Comparison of ENCODE assay signal across 23 cellular contexts in the genomic region with DNA sequence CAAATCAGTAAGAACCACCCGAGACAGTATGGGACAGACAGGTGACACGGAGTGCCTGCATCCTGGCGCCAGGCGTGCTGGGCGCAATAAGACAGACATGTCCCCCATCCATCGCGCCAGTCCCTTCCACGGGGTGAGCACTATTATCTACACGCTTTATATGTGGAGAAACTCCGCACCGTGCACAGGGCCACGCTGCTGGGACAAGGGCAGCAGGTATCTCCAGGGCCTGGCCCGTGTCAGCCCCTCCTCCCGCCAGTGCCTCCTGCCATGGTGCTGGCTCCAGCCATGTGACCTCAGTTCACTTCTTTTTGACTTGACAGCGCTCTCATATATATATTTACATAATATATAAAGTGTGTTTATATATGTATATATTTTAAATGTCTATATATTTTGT. TPM values are rescaled to one million over a fixed set of nuclear protein-coding genes. Genes with fewer than 3 reads are reported as not detected.
DNase-seq lines count a peak whose midpoint lies in the region; ATAC-seq, FAIRE-seq and TF ChIP-seq lines count a peak whose summit lies in the region.
"Had no signal": no experiment of that assay in that cellular context is flagged by ENCODE, and none has a peak within 500 bp of the region (broad histone marks: within the 10 kb centered on the region; RNA-seq: fewer than 3 reads in every experiment).

No MANE protein-coding gene starts in this region.

- no peak for TF ChIP-seq RAD21 in HepG2 (CRISPR knock-in tag; IDR thresholded peaks at IDR 0.05)

- no peaks in the 10 kb centered on the region for H3K27me3 Mint-ChIP-seq in T-helper 17 cell
- no peaks in the 10 kb centered on the region for H3K27me3 Mint-ChIP-seq in stimulated activated naive B cell treated with anti-CD40 and anti-IgM and Interleukin-4, amounts not matched to agents 10 μg/mL and 1 μg/mL and 100 μg/mL, for 72 hours
- H3K27me3 Mint-ChIP-seq: B cell; CD4-positive, alpha-beta memory T cell; IgD-negative memory B cell had no signal

- H3K27me3 ChIP-seq in right lobe of liver (no peaks in the 10 kb centered on the region), HepG2 (ENCODE audit: control insufficient read depth in 1 of 2, insufficient read depth in 2 of 2, low read length in 2 of 2) (peaks cover 0 to 12% of the 10 kb centered on the region in 2 experiments; a peak in 3 of 5 replicates)

- H3K79me2 ChIP-seq in HepG2 (ENCODE audit: insufficient read depth, low read length): no peaks in the 10 kb centered on the region

- no peaks in the 10 kb centered on the region for H3K9me3 Mint-ChIP-seq in stimulated activated naive B cell treated with anti-CD40 and anti-IgM and Interleukin-4, amounts not matched to agents 10 μg/mL and 1 μg/mL and 100 μg/mL, for 72 hours
- H3K9me3 Mint-ChIP-seq: IgD-negative memory B cell had no signal

- H3K27ac ChIP-seq in right lobe of liver: no peak overlapping the region
- no peak overlapping the region for H3K27ac ChIP-seq in HepG2 (ENCODE audit: extremely low read length, insufficient read depth, low read length)
- H3K27ac ChIP-seq in kidney (ENCODE audit: low read depth in 2 of 2, low read length in 2 of 2): no peak overlapping the region
- H3K27ac ChIP-seq: C4-2B, GM23248 had no signal

- TF ChIP-seq EP300 in HepG2 (IDR thresholded peaks at IDR 0.05; ENCODE audit: low read depth in 2 of 2, low read length in 2 of 2): no peak
- no peak for TF ChIP-seq EP300 in HepG2 (CRISPR knock-in tag; IDR thresholded peaks at IDR 0.05; ENCODE audit: borderline replicate concordance)

- FAIRE-seq in HepG2 (lab: Jason Lieb, UNC) (no peak), kidney (lab: Jason Lieb, UNC) (no peak)
- FAIRE-seq: D721Med, GM12892, H54 had no signal

- H3K9ac ChIP-seq in HepG2 (ENCODE audit: insufficient read depth, low read depth, low read length) (no peak overlapping the region), kidney (ENCODE audit: low read length in 2 of 2) (no peak overlapping the region)
- H3K9ac ChIP-seq: GM23248 had no signal

- H3K9me3 ChIP-seq in right lobe of liver (no peaks in the 10 kb centered on the region), HepG2 (ENCODE audit: low read length) (no peaks in the 10 kb centered on the region), T-helper 17 cell (ENCODE audit: control insufficient read depth, low read length, poor library complexity, severe bottlenecking) (no peaks in the 10 kb centered on the region), kidney (ENCODE audit: control insufficient read depth in 1 of 2, low read length in 2 of 2) (no peaks in the 10 kb centered on the region)

- in situ Hi-C loops in HepG2 (cut with HindIII; ENCODE audit: extremely low pct_ligation_motif_present, low pct_unique_long_range_greater_than_20kb): no loop called here
- in situ Hi-C loops in ACHN (cut with HindIII; ENCODE audit: low pct_ligation_motif_present, low pct_unique_long_range_greater_than_20kb, low sequenced_read_pairs): no loop called here

- TF ChIP-seq POLR2A in right lobe of liver (IDR thresholded peaks at IDR 0.05) (no peak), HepG2 (IDR thresholded peaks at IDR 0.05; ENCODE audit: insufficient read depth in 1 of 2, low read depth in 2 of 2, low read length in 2 of 2) (no peak)

- H3K27ac Mint-ChIP-seq in T-helper 17 cell: peak overlapping the region; percentile 4
- peak overlapping the region; percentile 62 for H3K27ac Mint-ChIP-seq in stimulated activated naive B cell treated with anti-CD40 and anti-IgM and Interleukin-4, amounts not matched to agents 10 μg/mL and 1 μg/mL and 100 μg/mL, for 72 hours
- H3K27ac Mint-ChIP-seq: B cell, IgD-negative memory B cell had no signal

- no peaks in the 10 kb centered on the region for H4K20me1 ChIP-seq in HepG2 (ENCODE audit: insufficient read depth, low read length)

- POLR2A ChIA-PET in HepG2 (lab: Yijun Ruan, JAX): no interaction called here

- H3K4me3 ChIP-seq in right lobe of liver (no peak overlapping the region), HepG2 (replicated peaks in 1 of 3; ENCODE audit: insufficient read depth in 1 of 3, low read depth in 2 of 3, low read length in 3 of 3) (no peak overlapping the region), kidney (ENCODE audit: low read length in 2 of 2) (no peak overlapping the region)
- H3K4me3 ChIP-seq: GM23248 had no signal

- TF ChIP-seq CTCF in right lobe of liver (IDR thresholded peaks at IDR 0.05) (no peak), HepG2 (CRISPR knock-in tag; IDR thresholded peaks at IDR 0.05) (no peak), kidney (IDR thresholded peaks at IDR 0.05; ENCODE audit: borderline replicate concordance, extremely low read depth, insufficient read depth) (no peak)

- peaks cover 0 to 5% (median 0%) of the 10 kb centered on the region in 4 donors for H3K4me1 ChIP-seq in right lobe of liver
- H3K4me1 ChIP-seq in HepG2 (ENCODE audit: insufficient read depth, low read length): peaks cover 4% of the 10 kb centered on the region; the same call in 1 of the 2 replicates
- H3K4me1 ChIP-seq in kidney (ENCODE audit: control insufficient read depth in 1 of 2, insufficient read depth in 1 of 2, low read depth in 1 of 2, low read length in 2 of 2): peaks cover 0 to 2% of the 10 kb centered on the region in 2 donors

- no peak overlapping the region for H2AFZ ChIP-seq in HepG2 (ENCODE audit: low read length)
- H2AFZ ChIP-seq: GM23248 had no signal

- intact Hi-C loops in right lobe of liver (cut with DNase I) (no loop called here), HepG2 (cut with micrococcal nuclease; ENCODE audit: unreplicated experiment) (no loop called here), kidney (cut with DNase I) (loop anchor here (10.0 kb wide), 1 partner anchor 49 kb away; no protein-coding TSS in a partner anchor)

- peak; percentile 13 to 40 (median 34) for DNase-seq in right lobe of liver
- no peak for DNase-seq in HepG2 (ENCODE audit: low spot score)
- no peak for DNase-seq in T-helper 17 cell
- DNase-seq in kidney: peak; percentile 62
- DNase-seq in stimulated activated naive B cell treated with anti-CD40 and anti-IgM and Interleukin-4, amounts not matched to agents 10 μg/mL and 1 μg/mL and 100 μg/mL, for 72 hours: no peak
- DNase-seq in ACHN: no peak
- no peak for DNase-seq in NOMO-1 treated with dmso at 0.1 percent for 144 hours (lab: John Stamatoyannopoulos, UW; ENCODE audit: unreplicated experiment)
- no peak for DNase-seq in NCI-H1417 treated with DMSO at 0.1 percent for 48 hours (lab: John Stamatoyannopoulos, UW)
- DNase-seq: CD4-positive, alpha-beta memory T cell; COR-L47; DMS153; DMS79 treated with DMSO at 0.1 percent for 48 hours; EL; GDM1; GM23248 had no signal

- peaks cover 0 to 5% (median 2%) of the 10 kb centered on the region in 4 donors for H3K36me3 ChIP-seq in right lobe of liver
- no peaks in the 10 kb centered on the region for H3K36me3 ChIP-seq in HepG2 (replicated peaks in 1 of 2; ENCODE audit: control insufficient read depth in 1 of 2, insufficient read depth in 2 of 2, low read length in 2 of 2)
- peaks cover 0 to 5% of the 10 kb centered on the region in 2 donors for H3K36me3 ChIP-seq in kidney (ENCODE audit: control insufficient read depth in 1 of 2, insufficient read depth in 2 of 2, low read length in 2 of 2)

- H3K4me1 Mint-ChIP-seq in T-helper 17 cell: peaks cover 3% of the 10 kb centered on the region
- H3K4me1 Mint-ChIP-seq in stimulated activated naive B cell treated with anti-CD40 and anti-IgM and Interleukin-4, amounts not matched to agents 10 μg/mL and 1 μg/mL and 100 μg/mL, for 72 hours: peaks cover 4 to 8% of the 10 kb centered on the region in 2 donors

- ATAC-seq in right lobe of liver: no peak
- ATAC-seq in HepG2: no peak
- no peak for ATAC-seq in T-helper 17 cell
- ATAC-seq in stimulated activated naive B cell treated with anti-CD40 and anti-IgM and Interleukin-4, amounts not matched to agents 10 μg/mL and 1 μg/mL and 100 μg/mL, for 72 hours (replicated peaks): no peak

- peaks cover 2% of the 10 kb centered on the region for H3K36me3 Mint-ChIP-seq in T-helper 17 cell (ENCODE audit: low read depth)
- peaks cover 26 to 30% of the 10 kb centered on the region in 2 donors for H3K36me3 Mint-ChIP-seq in stimulated activated naive B cell treated with anti-CD40 and anti-IgM and Interleukin-4, amounts not matched to agents 10 μg/mL and 1 μg/mL and 100 μg/mL, for 72 hours
- H3K36me3 Mint-ChIP-seq: IgD-negative memory B cell had no signal

- CTCF ChIA-PET in HepG2 (lab: Yijun Ruan, JAX; ENCODE audit: low intra/inter-chr PET ratio, low total read pairs): no interaction called here

- no peak overlapping the region for H3K4me2 ChIP-seq in HepG2 (ENCODE audit: low read depth, low read length)

- no TSS peak for BruUV-seq in HepG2 (replicated peaks; lab: Mats Ljungman, UMichigan)

- no peak overlapping the region for H3K4me3 Mint-ChIP-seq in T-helper 17 cell
- no peak overlapping the region for H3K4me3 Mint-ChIP-seq in stimulated activated naive B cell treated with anti-CD40 and anti-IgM and Interleukin-4, amounts not matched to agents 10 μg/mL and 1 μg/mL and 100 μg/mL, for 72 hours
- H3K4me3 Mint-ChIP-seq: B cell; CD4-positive, alpha-beta memory T cell had no signal

- 95% methylated on average over 4 of the region's 15 CpGs for WGBS in right lobe of liver (ENCODE audit: insufficient coverage, low coverage, low lambda C conversion rate, missing lambda C conversion rate)
- 88% methylated on average over 15 of the region's 15 CpGs for WGBS in HepG2 (ENCODE audit: low lambda C conversion rate)

RNA-seq across cellular contexts. Expression of a gene that starts 42.6 kb away (rescaled TPM):
- total RNA-seq in right lobe of liver (10 to 100 TPM; 12.6 to 52.5 (median 25.3) TPM), HepG2 (2016; rRNA removed; fragmentation: Illumina TruSeq; extraction: Trizol) (3.5 and 5.8 TPM in 2 replicates), T-helper 17 cell (100 to 1,000 TPM; 123 to 125 TPM), kidney (42.5 TPM)
- total RNA-seq in HepG2 (2016; cell fraction: cytosol; rRNA removed; fragmentation: Illumina TruSeq; extraction: Trizol; ENCODE audit: low read depth): 1.8 and 2.6 TPM in 2 replicates
- total RNA-seq in HepG2 (2016; cell fraction: insoluble cytoplasmic fraction; rRNA removed; fragmentation: Illumina TruSeq; extraction: Trizol): 4.0 and 5.9 TPM in 2 replicates
- 3.4 and 3.7 TPM in 2 replicates for total RNA-seq in HepG2 (2016; cell fraction: membrane; rRNA removed; fragmentation: Illumina TruSeq; extraction: Trizol)
- total RNA-seq in HepG2 (2016; cell fraction: nucleus; rRNA removed; fragmentation: Illumina TruSeq; extraction: Trizol): 5.5 and 5.8 TPM in 2 replicates
- polyA plus RNA-seq in HepG2 (2011; rRNA removed) (4.6 and 7.5 TPM in 2 replicates), kidney (ENCODE audit: insufficient read depth, low read depth, low replicate concordance) (14.7 TPM)
- 2.7 and 3.4 TPM in 2 replicates for polyA plus RNA-seq in HepG2 (2011; cell fraction: cytosol; rRNA removed)
- 35.4 and 45.4 TPM in 2 replicates for polyA plus RNA-seq in HepG2 (2011; cell fraction: nucleus; rRNA removed)
- 6.7 and 12.2 TPM in 2 replicates for polyA plus RNA-seq in HepG2 (2012)
- polyA plus RNA-seq in HepG2 (2016; cell fraction: cytosol; fragmentation: Illumina TruSeq; extraction: Trizol; ENCODE audit: low read depth): 0.76 and 1.1 TPM in 2 replicates
- 7.3 TPM in 2 replicates for polyA plus RNA-seq in HepG2 (2016; cell fraction: insoluble cytoplasmic fraction; fragmentation: Illumina TruSeq; extraction: Trizol; ENCODE audit: low read depth)
- polyA plus RNA-seq in HepG2 (2016; cell fraction: membrane; fragmentation: Illumina TruSeq; extraction: Trizol; ENCODE audit: low read depth): 1.9 TPM in 2 replicates
- polyA plus RNA-seq in HepG2 (2016; cell fraction: nucleus; fragmentation: Illumina TruSeq; extraction: Trizol; ENCODE audit: insufficient read depth, low read depth): 24.9 and 28.1 TPM in 2 replicates
- polyA minus RNA-seq in HepG2 (2011; rRNA and poly(A)+ RNA removed; ENCODE audit: low replicate concordance): 14.4 and 18.0 TPM in 2 replicates
- polyA minus RNA-seq in HepG2 (2011; cell fraction: cytosol; rRNA and poly(A)+ RNA removed): 4.1 and 6.0 TPM in 2 replicates
- polyA minus RNA-seq in HepG2 (2011; cell fraction: nucleus; rRNA and poly(A)+ RNA removed): 4.2 and 5.2 TPM in 2 replicates

RNA-seq across cellular contexts. Expression of a gene that starts 54.0 kb away (rescaled TPM):
- total RNA-seq in right lobe of liver: under 1 TPM in 2 of 6 experiments, not detected in 4; 0.07 to 0.20 TPM
- total RNA-seq in HepG2 (2016; rRNA removed; fragmentation: Illumina TruSeq; extraction: Trizol): not detected in 2 replicates
- not detected in 2 replicates for total RNA-seq in HepG2 (2016; cell fraction: cytosol; rRNA removed; fragmentation: Illumina TruSeq; extraction: Trizol; ENCODE audit: low read depth)
- total RNA-seq in HepG2 (2016; cell fraction: insoluble cytoplasmic fraction; rRNA removed; fragmentation: Illumina TruSeq; extraction: Trizol): not detected in 2 replicates
- not detected in 2 replicates for total RNA-seq in HepG2 (2016; cell fraction: membrane; rRNA removed; fragmentation: Illumina TruSeq; extraction: Trizol)
- total RNA-seq in HepG2 (2016; cell fraction: nucleus; rRNA removed; fragmentation: Illumina TruSeq; extraction: Trizol): not detected in 2 replicates
- 0.03 TPM in 1 of 2 replicates, not detected in the other for polyA plus RNA-seq in HepG2 (2011; rRNA removed)
- 0.01 TPM in 1 of 2 replicates, not detected in the other for polyA plus RNA-seq in HepG2 (2011; cell fraction: cytosol; rRNA removed)
- 0.10 and 0.42 TPM in 2 replicates for polyA plus RNA-seq in HepG2 (2011; cell fraction: nucleus; rRNA removed)
- polyA plus RNA-seq in HepG2 (2012): not detected in 2 replicates
- polyA plus RNA-seq in HepG2 (2016; cell fraction: cytosol; fragmentation: Illumina TruSeq; extraction: Trizol; ENCODE audit: low read depth): not detected in 2 replicates
- polyA plus RNA-seq in HepG2 (2016; cell fraction: insoluble cytoplasmic fraction; fragmentation: Illumina TruSeq; extraction: Trizol; ENCODE audit: low read depth): not detected in 2 replicates
- not detected in 2 replicates for polyA plus RNA-seq in HepG2 (2016; cell fraction: membrane; fragmentation: Illumina TruSeq; extraction: Trizol; ENCODE audit: low read depth)
- polyA plus RNA-seq in HepG2 (2016; cell fraction: nucleus; fragmentation: Illumina TruSeq; extraction: Trizol; ENCODE audit: insufficient read depth, low read depth): not detected in 2 replicates
- 0.40 TPM in 1 of 2 replicates, not detected in the other for polyA minus RNA-seq in HepG2 (2011; rRNA and poly(A)+ RNA removed; ENCODE audit: low replicate concordance)
- not detected in 2 replicates for polyA minus RNA-seq in HepG2 (2011; cell fraction: cytosol; rRNA and poly(A)+ RNA removed)
- polyA minus RNA-seq in HepG2 (2011; cell fraction: nucleus; rRNA and poly(A)+ RNA removed): under 0.01 TPM in 1 of 2 replicates, not detected in the other
- not detected for total RNA-seq in T-helper 17 cell
- 0.19 TPM for total RNA-seq in kidney
- not detected for polyA plus RNA-seq in kidney (ENCODE audit: insufficient read depth, low read depth, low replicate concordance)
- total RNA-seq: A172; CD4-positive, alpha-beta memory T cell; GM23248; HT-29 had no signal
- polyA plus RNA-seq: CD4-positive, alpha-beta memory T cell; GM23248 had no signal

Comparison
In these comparisons a context has a peak if more than half of its experiments do, and no peak if none do; other contexts are left out.
1. DNase-seq: peak in right lobe of liver (3 of 3) and kidney (single experiment); none in HepG2 (single experiment), T-helper 17 cell (0 of 3), stimulated activated naive B cell treated with anti-CD40 and anti-IgM and Interleukin-4, amounts not matched to agents 10 μg/mL and 1 μg/mL and 100 μg/mL, for 72 hours (single experiment), ACHN (single experiment), NOMO-1 treated with dmso at 0.1 percent for 144 hours (single experiment) and NCI-H1417 treated with DMSO at 0.1 percent for 48 hours (single experiment).